10 cellular contexts compared by ENCODE assay signal in the genomic region with DNA sequence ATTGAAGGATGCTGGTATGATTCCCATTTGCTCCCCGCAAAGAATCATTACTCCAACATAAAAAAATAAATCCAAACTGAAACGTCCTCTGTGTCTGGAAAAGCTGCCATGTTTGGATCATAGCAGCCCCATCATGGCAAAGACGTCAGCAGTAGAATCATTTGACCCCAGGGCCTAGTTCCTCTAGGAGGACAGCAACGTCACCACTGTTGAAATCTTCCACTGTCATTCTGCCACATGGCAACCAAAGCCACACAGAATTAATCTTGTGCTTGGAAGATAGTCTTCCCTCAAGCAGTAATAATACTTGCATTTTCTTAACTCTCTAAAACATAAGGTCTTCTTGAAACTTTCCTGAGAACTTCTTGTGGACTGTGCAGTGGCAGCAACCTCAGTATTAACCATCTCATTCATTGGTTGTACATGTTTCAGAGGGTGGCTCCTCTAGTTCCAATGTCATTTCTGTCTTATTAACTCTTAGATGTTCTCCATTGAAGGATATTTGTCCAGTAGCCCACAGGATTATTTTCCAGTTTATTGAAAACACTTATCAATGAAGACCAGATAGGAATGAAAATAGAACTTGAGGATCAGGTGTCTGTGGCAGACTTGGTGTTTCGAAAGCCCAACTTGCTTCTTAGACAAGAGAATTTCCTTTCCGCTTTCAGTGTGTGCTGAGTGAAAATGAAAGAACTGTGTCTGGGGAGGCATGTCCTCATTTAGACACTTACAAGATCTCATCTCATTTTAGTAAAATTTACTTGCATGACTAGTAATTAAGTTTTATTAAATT. TPM values are rescaled to one million over a fixed set of nuclear protein-coding genes. Genes with fewer than 3 reads are reported as not detected.
DNase-seq lines count a peak whose midpoint lies in the region; ATAC-seq and TF ChIP-seq lines count a peak whose summit lies in the region.
"Had no signal": no experiment of that assay in that cellular context is flagged by ENCODE, and none has a peak within 500 bp of the region (broad histone marks: within the 10 kb centered on the region; RNA-seq: fewer than 3 reads in every experiment).

No MANE protein-coding gene starts in this region.

- intact Hi-C loops in psoas muscle (cut with DNase I) = no loop called here

- DNase-seq in Ammon's horn (ENCODE audit: low spot score) (peak; percentile 67), NAMALWA (ENCODE audit: low spot score) (peak; percentile 8), mucosa of gallbladder (ENCODE audit: low spot score) (no peak), omental fat pad (ENCODE audit: low spot score) (no peak), psoas muscle (no peak), NCI-H146 (lab: John Stamatoyannopoulos, UW) (no peak)
- DNase-seq: aorta, NCI-H2029 treated with DMSO at 0.1 percent for 48 hours had no signal

- ATAC-seq in GM19328 (IDR thresholded peaks at IDR 0.05; ENCODE audit: unreplicated experiment) (peak; percentile 97), HG02943 (IDR thresholded peaks at IDR 0.05; ENCODE audit: low read depth, unreplicated experiment) (peak; percentile 95), omental fat pad (ENCODE audit: low FRiP score) (no peak), psoas muscle (no peak)

- H3K27ac ChIP-seq in psoas muscle = no peak overlapping the region

- TF ChIP-seq CTCF in omental fat pad (IDR thresholded peaks at IDR 0.05) (no peak), psoas muscle (IDR thresholded peaks at IDR 0.05) (no peak)

- H3K4me3 ChIP-seq in psoas muscle = no peak overlapping the region

- H3K9me3 ChIP-seq in psoas muscle = no peaks in the 10 kb centered on the region

- WGBS in psoas muscle, 3 donors = 73 to 77% (median 73%) methylated on average over 6 of the region's 6 CpGs

- no peaks in the 10 kb centered on the region for H3K27me3 ChIP-seq in psoas muscle (ENCODE audit: insufficient read depth in 3 of 3, low read length in 2 of 3)

- H3K4me1 ChIP-seq in psoas muscle = no peaks in the 10 kb centered on the region

- no peaks in the 10 kb centered on the region for H3K36me3 ChIP-seq in psoas muscle (ENCODE audit: insufficient read depth in 1 of 2, low read depth in 1 of 2)

RNA-seq across cellular contexts. Expression of a gene that starts 28.8 kb away (rescaled TPM):
- total RNA-seq in mucosa of gallbladder (17.9 TPM), omental fat pad (1 to 10 TPM in 3 of 4 donors, under 1 TPM in 1; 0.93 to 3.5 (median 1.7) TPM), psoas muscle (under 1 TPM; 0.12 to 0.49 (median 0.29) TPM)
- under 1 TPM; 0.05 to 0.15 (median 0.09) TPM for polyA plus RNA-seq in psoas muscle

Comparison
In these comparisons a context has a peak if more than half of its experiments do, and no peak if none do; other contexts are left out.
1. DNase-seq: peak in Ammon's horn (single experiment) and NAMALWA (single experiment); none in mucosa of gallbladder (single experiment), omental fat pad (single experiment), psoas muscle (0 of 2) and NCI-H146 (single experiment).
2. ATAC-seq: peak in GM19328 (single experiment) and HG02943 (single experiment); none in omental fat pad (single experiment) and psoas muscle (0 of 4).